1 cellular context compared by ENCODE assay signal in the genomic region with DNA sequence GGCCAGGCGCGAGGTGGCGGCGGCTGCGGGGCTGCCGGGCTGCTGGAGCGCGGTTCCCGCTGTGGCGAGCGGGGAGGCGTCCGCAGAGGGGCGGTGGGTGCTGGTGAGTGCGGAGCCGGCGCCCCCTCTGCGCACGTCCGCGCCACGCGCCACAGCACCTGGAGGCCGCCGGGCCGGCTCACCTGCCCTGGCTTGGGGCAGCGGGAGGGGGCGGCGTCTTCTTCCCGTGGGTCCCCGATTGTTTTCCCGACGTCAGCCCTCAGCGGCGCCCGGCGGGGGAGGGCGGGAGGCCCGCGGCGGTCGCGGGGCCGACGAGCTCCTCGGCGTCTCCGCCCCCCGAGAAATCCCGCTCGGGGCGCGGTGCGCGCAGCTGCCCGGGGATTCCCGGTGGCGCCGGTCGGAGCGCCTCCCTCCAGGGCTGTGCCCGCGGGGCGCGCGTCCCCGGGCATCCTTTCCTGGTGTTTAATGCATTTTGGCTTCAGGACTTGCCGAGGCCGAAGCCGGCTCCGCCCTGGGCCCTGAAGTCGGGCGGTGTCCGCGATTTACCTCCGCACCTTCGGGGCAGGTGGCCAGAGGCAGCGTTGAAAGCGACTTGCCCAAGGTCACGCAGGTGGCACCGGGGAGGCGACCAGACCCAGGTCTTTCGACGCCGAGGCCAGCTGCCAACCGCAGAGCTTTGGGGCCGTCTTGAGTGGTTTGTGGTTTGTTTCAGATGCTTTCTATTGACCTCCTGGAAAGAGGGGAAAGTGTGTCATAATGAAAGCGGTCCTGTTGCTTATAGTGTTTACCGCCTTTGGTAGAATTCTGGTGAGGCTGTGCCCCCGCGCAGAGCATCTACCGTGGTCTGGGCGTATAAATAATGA.
TF ChIP-seq lines count a peak whose summit lies in the region.

No MANE protein-coding gene starts in this region.

TF ChIP-seq in HepG2, 621 proteins besides CTCF, POLR2A, EP300 and RAD21 (continued from another document and continues in another):
- TF ChIP-seq, protein P1, sequence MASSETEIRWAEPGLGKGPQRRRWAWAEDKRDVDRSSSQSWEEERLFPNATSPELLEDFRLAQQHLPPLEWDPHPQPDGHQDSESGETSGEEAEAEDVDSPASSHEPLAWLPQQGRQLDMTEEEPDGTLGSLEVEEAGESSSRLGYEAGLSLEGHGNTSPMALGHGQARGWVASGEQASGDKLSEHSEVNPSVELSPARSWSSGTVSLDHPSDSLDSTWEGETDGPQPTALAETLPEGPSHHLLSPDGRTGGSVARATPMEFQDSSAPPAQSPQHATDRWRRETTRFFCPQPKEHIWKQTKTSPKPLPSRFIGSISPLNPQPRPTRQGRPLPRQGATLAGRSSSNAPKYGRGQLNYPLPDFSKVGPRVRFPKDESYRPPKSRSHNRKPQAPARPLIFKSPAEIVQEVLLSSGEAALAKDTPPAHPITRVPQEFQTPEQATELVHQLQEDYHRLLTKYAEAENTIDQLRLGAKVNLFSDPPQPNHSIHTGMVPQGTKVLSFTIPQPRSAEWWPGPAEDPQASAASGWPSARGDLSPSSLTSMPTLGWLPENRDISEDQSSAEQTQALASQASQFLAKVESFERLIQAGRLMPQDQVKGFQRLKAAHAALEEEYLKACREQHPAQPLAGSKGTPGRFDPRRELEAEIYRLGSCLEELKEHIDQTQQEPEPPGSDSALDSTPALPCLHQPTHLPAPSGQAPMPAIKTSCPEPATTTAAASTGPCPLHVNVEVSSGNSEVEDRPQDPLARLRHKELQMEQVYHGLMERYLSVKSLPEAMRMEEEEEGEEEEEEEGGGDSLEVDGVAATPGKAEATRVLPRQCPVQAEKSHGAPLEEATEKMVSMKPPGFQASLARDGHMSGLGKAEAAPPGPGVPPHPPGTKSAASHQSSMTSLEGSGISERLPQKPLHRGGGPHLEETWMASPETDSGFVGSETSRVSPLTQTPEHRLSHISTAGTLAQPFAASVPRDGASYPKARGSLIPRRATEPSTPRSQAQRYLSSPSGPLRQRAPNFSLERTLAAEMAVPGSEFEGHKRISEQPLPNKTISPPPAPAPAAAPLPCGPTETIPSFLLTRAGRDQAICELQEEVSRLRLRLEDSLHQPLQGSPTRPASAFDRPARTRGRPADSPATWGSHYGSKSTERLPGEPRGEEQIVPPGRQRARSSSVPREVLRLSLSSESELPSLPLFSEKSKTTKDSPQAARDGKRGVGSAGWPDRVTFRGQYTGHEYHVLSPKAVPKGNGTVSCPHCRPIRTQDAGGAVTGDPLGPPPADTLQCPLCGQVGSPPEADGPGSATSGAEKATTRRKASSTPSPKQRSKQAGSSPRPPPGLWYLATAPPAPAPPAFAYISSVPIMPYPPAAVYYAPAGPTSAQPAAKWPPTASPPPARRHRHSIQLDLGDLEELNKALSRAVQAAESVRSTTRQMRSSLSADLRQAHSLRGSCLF (CRISPR knock-in tag; IDR thresholded peaks at IDR 0.05; ENCODE audit: borderline replicate concordance) = no peak
- TF ChIP-seq, protein P2, sequence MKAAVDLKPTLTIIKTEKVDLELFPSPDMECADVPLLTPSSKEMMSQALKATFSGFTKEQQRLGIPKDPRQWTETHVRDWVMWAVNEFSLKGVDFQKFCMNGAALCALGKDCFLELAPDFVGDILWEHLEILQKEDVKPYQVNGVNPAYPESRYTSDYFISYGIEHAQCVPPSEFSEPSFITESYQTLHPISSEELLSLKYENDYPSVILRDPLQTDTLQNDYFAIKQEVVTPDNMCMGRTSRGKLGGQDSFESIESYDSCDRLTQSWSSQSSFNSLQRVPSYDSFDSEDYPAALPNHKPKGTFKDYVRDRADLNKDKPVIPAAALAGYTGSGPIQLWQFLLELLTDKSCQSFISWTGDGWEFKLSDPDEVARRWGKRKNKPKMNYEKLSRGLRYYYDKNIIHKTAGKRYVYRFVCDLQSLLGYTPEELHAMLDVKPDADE (CRISPR knock-in tag; IDR thresholded peaks at IDR 0.05) = no peak
- no peak for TF ChIP-seq FOXM1 (CRISPR knock-in tag; IDR thresholded peaks at IDR 0.05)
- no peak for TF ChIP-seq ZNF549 (CRISPR knock-in tag; IDR thresholded peaks at IDR 0.05)
- no peak for TF ChIP-seq ZNF296 (CRISPR knock-in tag; conservative IDR thresholded peaks at IDR 0.05)
- no peak for TF ChIP-seq CENPX (CRISPR knock-in tag; IDR thresholded peaks at IDR 0.05)
- peak; percentile 38; the same call in 1 of the 2 replicates for TF ChIP-seq ZFP37 (CRISPR knock-in tag; IDR thresholded peaks at IDR 0.05; ENCODE audit: borderline replicate concordance)
- TF ChIP-seq NFIC (IDR thresholded peaks at IDR 0.05; ENCODE audit: low read length) = no peak
- TF ChIP-seq MIER3 (CRISPR knock-in tag; IDR thresholded peaks at IDR 0.05; ENCODE audit: borderline replicate concordance) = no peak
- TF ChIP-seq, protein P3, sequence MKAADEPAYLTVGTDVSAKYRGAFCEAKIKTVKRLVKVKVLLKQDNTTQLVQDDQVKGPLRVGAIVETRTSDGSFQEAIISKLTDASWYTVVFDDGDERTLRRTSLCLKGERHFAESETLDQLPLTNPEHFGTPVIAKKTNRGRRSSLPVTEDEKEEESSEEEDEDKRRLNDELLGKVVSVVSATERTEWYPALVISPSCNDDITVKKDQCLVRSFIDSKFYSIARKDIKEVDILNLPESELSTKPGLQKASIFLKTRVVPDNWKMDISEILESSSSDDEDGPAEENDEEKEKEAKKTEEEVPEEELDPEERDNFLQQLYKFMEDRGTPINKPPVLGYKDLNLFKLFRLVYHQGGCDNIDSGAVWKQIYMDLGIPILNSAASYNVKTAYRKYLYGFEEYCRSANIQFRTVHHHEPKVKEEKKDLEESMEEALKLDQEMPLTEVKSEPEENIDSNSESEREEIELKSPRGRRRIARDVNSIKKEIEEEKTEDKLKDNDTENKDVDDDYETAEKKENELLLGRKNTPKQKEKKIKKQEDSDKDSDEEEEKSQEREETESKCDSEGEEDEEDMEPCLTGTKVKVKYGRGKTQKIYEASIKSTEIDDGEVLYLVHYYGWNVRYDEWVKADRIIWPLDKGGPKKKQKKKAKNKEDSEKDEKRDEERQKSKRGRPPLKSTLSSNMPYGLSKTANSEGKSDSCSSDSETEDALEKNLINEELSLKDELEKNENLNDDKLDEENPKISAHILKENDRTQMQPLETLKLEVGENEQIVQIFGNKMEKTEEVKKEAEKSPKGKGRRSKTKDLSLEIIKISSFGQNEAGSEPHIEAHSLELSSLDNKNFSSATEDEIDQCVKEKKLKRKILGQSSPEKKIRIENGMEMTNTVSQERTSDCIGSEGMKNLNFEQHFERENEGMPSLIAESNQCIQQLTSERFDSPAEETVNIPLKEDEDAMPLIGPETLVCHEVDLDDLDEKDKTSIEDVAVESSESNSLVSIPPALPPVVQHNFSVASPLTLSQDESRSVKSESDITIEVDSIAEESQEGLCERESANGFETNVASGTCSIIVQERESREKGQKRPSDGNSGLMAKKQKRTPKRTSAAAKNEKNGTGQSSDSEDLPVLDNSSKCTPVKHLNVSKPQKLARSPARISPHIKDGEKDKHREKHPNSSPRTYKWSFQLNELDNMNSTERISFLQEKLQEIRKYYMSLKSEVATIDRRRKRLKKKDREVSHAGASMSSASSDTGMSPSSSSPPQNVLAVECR (CRISPR knock-in tag; IDR thresholded peaks at IDR 0.05; ENCODE audit: borderline replicate concordance) = no peak; the same call in 1 of the 2 replicates
- TF ChIP-seq NCOA2 (CRISPR knock-in tag; IDR thresholded peaks at IDR 0.05) = no peak
- TF ChIP-seq ZNF747 (CRISPR knock-in tag; IDR thresholded peaks at IDR 0.05; ENCODE audit: borderline replicate concordance) = peak; percentile 46; the same call in 1 of the 2 replicates
- peak; percentile 45; the same call in 1 of the 2 replicates for TF ChIP-seq PHF8 (CRISPR knock-in tag; IDR thresholded peaks at IDR 0.05)
- no peak for TF ChIP-seq ZSCAN22 (CRISPR knock-in tag; IDR thresholded peaks at IDR 0.05)
- TF ChIP-seq, protein P4, sequence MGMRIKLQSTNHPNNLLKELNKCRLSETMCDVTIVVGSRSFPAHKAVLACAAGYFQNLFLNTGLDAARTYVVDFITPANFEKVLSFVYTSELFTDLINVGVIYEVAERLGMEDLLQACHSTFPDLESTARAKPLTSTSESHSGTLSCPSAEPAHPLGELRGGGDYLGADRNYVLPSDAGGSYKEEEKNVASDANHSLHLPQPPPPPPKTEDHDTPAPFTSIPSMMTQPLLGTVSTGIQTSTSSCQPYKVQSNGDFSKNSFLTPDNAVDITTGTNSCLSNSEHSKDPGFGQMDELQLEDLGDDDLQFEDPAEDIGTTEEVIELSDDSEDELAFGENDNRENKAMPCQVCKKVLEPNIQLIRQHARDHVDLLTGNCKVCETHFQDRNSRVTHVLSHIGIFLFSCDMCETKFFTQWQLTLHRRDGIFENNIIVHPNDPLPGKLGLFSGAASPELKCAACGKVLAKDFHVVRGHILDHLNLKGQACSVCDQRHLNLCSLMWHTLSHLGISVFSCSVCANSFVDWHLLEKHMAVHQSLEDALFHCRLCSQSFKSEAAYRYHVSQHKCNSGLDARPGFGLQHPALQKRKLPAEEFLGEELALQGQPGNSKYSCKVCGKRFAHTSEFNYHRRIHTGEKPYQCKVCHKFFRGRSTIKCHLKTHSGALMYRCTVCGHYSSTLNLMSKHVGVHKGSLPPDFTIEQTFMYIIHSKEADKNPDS (CRISPR knock-in tag; IDR thresholded peaks at IDR 0.05) = no peak
- TF ChIP-seq ZNF121 (CRISPR knock-in tag; IDR thresholded peaks at IDR 0.05) = 0 out of 2 replicates have a peak, but pooled peaks have one; percentile 13
- TF ChIP-seq ZBTB1 (CRISPR knock-in tag; IDR thresholded peaks at IDR 0.05; ENCODE audit: borderline replicate concordance) = no peak
- TF ChIP-seq ZNF563 (CRISPR knock-in tag; IDR thresholded peaks at IDR 0.05) = peak; percentile 60; the same call in 1 of the 2 replicates
- no peak for TF ChIP-seq SMC3 (IDR thresholded peaks at IDR 0.05; ENCODE audit: low read length)
- TF ChIP-seq TBP (CRISPR knock-in tag; IDR thresholded peaks at IDR 0.05) = no peak
- TF ChIP-seq MZF1 (CRISPR knock-in tag; IDR thresholded peaks at IDR 0.05; ENCODE audit: borderline replicate concordance) = no peak
- TF ChIP-seq STAT5B (CRISPR knock-in tag; IDR thresholded peaks at IDR 0.05) = no peak
- TF ChIP-seq ZNF496 (CRISPR knock-in tag; IDR thresholded peaks at IDR 0.05; ENCODE audit: insufficient replicate concordance) = no peak
- peak; percentile 60 for TF ChIP-seq ZNF772 (CRISPR knock-in tag; IDR thresholded peaks at IDR 0.05)
- TF ChIP-seq, protein P5, sequence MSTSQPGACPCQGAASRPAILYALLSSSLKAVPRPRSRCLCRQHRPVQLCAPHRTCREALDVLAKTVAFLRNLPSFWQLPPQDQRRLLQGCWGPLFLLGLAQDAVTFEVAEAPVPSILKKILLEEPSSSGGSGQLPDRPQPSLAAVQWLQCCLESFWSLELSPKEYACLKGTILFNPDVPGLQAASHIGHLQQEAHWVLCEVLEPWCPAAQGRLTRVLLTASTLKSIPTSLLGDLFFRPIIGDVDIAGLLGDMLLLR (CRISPR knock-in tag; IDR thresholded peaks at IDR 0.05) = no peak
- no peak for TF ChIP-seq ZFP90 (CRISPR knock-in tag; IDR thresholded peaks at IDR 0.05; ENCODE audit: borderline replicate concordance)
- no peak for TF ChIP-seq ZSCAN25 (CRISPR knock-in tag; IDR thresholded peaks at IDR 0.05)
- TF ChIP-seq BORCS8-MEF2B (CRISPR knock-in tag; IDR thresholded peaks at IDR 0.05) = peak; percentile 18; the same call in 1 of the 2 replicates
- peak; percentile 70; the same call in 1 of the 2 replicates for TF ChIP-seq AHR (CRISPR knock-in tag; IDR thresholded peaks at IDR 0.05)
- TF ChIP-seq ZFAT (CRISPR knock-in tag; conservative IDR thresholded peaks at IDR 0.05) = no peak
- TF ChIP-seq ZNF446 (CRISPR knock-in tag; IDR thresholded peaks at IDR 0.05) = peak; percentile 95
- TF ChIP-seq KDM6A (CRISPR knock-in tag; IDR thresholded peaks at IDR 0.05; ENCODE audit: low read depth) = no peak
- TF ChIP-seq POLR2AphosphoS5 (IDR thresholded peaks at IDR 0.05; ENCODE audit: low read depth, low read length) = no peak
- peak; percentile 56; the same call in 1 of the 2 replicates for TF ChIP-seq NFKB2 (CRISPR knock-in tag; IDR thresholded peaks at IDR 0.05; ENCODE audit: borderline replicate concordance)
- no peak for TF ChIP-seq YEATS2 (CRISPR knock-in tag; IDR thresholded peaks at IDR 0.05; ENCODE audit: borderline replicate concordance)
- TF ChIP-seq, protein P6, sequence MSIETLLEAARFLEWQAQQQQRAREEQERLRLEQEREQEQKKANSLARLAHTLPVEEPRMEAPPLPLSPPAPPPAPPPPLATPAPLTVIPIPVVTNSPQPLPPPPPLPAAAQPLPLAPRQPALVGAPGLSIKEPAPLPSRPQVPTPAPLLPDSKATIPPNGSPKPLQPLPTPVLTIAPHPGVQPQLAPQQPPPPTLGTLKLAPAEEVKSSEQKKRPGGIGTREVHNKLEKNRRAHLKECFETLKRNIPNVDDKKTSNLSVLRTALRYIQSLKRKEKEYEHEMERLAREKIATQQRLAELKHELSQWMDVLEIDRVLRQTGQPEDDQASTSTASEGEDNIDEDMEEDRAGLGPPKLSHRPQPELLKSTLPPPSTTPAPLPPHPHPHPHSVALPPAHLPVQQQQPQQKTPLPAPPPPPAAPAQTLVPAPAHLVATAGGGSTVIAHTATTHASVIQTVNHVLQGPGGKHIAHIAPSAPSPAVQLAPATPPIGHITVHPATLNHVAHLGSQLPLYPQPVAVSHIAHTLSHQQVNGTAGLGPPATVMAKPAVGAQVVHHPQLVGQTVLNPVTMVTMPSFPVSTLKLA (IDR thresholded peaks at IDR 0.05) = no peak
- no peak for TF ChIP-seq KDM3A (CRISPR knock-in tag; IDR thresholded peaks at IDR 0.05; ENCODE audit: low read depth)
- TF ChIP-seq IRF2 (CRISPR knock-in tag; IDR thresholded peaks at IDR 0.05) = peak; percentile 16; the same call in 1 of the 2 replicates
- TF ChIP-seq, protein P7, sequence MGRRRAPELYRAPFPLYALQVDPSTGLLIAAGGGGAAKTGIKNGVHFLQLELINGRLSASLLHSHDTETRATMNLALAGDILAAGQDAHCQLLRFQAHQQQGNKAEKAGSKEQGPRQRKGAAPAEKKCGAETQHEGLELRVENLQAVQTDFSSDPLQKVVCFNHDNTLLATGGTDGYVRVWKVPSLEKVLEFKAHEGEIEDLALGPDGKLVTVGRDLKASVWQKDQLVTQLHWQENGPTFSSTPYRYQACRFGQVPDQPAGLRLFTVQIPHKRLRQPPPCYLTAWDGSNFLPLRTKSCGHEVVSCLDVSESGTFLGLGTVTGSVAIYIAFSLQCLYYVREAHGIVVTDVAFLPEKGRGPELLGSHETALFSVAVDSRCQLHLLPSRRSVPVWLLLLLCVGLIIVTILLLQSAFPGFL (CRISPR knock-in tag; IDR thresholded peaks at IDR 0.05) = no peak
- TF ChIP-seq MAFF (IDR thresholded peaks at IDR 0.05; ENCODE audit: low read depth, low read length) = no peak
- TF ChIP-seq, protein P8, sequence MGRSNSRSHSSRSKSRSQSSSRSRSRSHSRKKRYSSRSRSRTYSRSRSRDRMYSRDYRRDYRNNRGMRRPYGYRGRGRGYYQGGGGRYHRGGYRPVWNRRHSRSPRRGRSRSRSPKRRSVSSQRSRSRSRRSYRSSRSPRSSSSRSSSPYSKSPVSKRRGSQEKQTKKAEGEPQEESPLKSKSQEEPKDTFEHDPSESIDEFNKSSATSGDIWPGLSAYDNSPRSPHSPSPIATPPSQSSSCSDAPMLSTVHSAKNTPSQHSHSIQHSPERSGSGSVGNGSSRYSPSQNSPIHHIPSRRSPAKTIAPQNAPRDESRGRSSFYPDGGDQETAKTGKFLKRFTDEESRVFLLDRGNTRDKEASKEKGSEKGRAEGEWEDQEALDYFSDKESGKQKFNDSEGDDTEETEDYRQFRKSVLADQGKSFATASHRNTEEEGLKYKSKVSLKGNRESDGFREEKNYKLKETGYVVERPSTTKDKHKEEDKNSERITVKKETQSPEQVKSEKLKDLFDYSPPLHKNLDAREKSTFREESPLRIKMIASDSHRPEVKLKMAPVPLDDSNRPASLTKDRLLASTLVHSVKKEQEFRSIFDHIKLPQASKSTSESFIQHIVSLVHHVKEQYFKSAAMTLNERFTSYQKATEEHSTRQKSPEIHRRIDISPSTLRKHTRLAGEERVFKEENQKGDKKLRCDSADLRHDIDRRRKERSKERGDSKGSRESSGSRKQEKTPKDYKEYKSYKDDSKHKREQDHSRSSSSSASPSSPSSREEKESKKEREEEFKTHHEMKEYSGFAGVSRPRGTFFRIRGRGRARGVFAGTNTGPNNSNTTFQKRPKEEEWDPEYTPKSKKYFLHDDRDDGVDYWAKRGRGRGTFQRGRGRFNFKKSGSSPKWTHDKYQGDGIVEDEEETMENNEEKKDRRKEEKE (IDR thresholded peaks at IDR 0.05) = no peak
